In genomic region chr11:103035656-103036434, GRCh38 we compare ENCODE assay signal across 8 cellular contexts. TPM values are rescaled to one million over a fixed set of nuclear protein-coding genes. Genes with fewer than 3 reads are reported as not detected.
DNase-seq lines count a peak whose midpoint lies in the region; FAIRE-seq and TF ChIP-seq lines count a peak whose summit lies in the region.

No MANE protein-coding gene starts in this region.

- H3K9ac ChIP-seq in astrocyte (ENCODE audit: low read length) = no peak overlapping the region

- H3K4me3 ChIP-seq in HEK293 (ENCODE audit: low read depth, low read length) = no peak overlapping the region
- no peak overlapping the region for H3K4me3 ChIP-seq in LNCaP clone FGC (ENCODE audit: low read depth, low read length)
- H3K4me3 ChIP-seq in astrocyte (ENCODE audit: insufficient read depth, low read depth, low read length) = no peak overlapping the region

- no peaks in the 10 kb centered on the region for H3K79me2 ChIP-seq in astrocyte (ENCODE audit: insufficient read depth, low read length)

- H3K4me1 Mint-ChIP-seq in astrocyte (ENCODE audit: low read depth, unreplicated experiment) (peaks cover 4% of the 10 kb centered on the region), immature natural killer cell (peaks cover 6 to 8% of the 10 kb centered on the region in 2 donors)

- peak overlapping the region; percentile 77 for H3K27ac Mint-ChIP-seq in astrocyte (ENCODE audit: unreplicated experiment)
- peak overlapping the region in 5 of 6 donors; percentile 5 to 71 (median 44) for H3K27ac Mint-ChIP-seq in immature natural killer cell

- H3K9me3 ChIP-seq in HEK293 (ENCODE audit: control insufficient read depth, insufficient read depth, low read depth, low read length) (no peaks in the 10 kb centered on the region), astrocyte (ENCODE audit: insufficient read depth, low read depth, low read length) (no peaks in the 10 kb centered on the region)

- H3K4me3 Mint-ChIP-seq in astrocyte (ENCODE audit: unreplicated experiment) = no peak overlapping the region
- peak overlapping the region in 2 of 5 donors; percentile 29 to 41 for H3K4me3 Mint-ChIP-seq in immature natural killer cell

- H4K20me1 ChIP-seq in astrocyte (ENCODE audit: insufficient read depth, low read length) = no peaks in the 10 kb centered on the region

- FAIRE-seq in astrocyte (lab: Jason Lieb, UNC) = peak; percentile 88

- POLR2A ChIA-PET in HEK293 (lab: Yijun Ruan, JAX) = no interaction called here

- no peaks in the 10 kb centered on the region for H3K27me3 ChIP-seq in astrocyte (ENCODE audit: insufficient read depth, low read length)

- H3K36me3 ChIP-seq in HEK293 (ENCODE audit: control insufficient read depth in 2 of 2, insufficient read depth in 1 of 2, low read length in 2 of 2) (no peaks in the 10 kb centered on the region), astrocyte (ENCODE audit: insufficient read depth, low read length) (no peaks in the 10 kb centered on the region)

- TF ChIP-seq CTCF in GM10266 (IDR thresholded peaks at IDR 0.05; ENCODE audit: control insufficient read depth, insufficient read depth, low read depth, missing control alignments) (peak; percentile 67), HEK293 (tag by site-specific recombination; IDR thresholded peaks at IDR 0.05) (no peak), LNCaP clone FGC (IDR thresholded peaks at IDR 0.05; ENCODE audit: control insufficient read depth, extremely low read depth, insufficient read depth) (peak; percentile 50), astrocyte (IDR thresholded peaks at IDR 0.05; ENCODE audit: insufficient read depth, low read depth, low read length) (peak; percentile 62)

- no peaks in the 10 kb centered on the region for H3K9me3 Mint-ChIP-seq in astrocyte (ENCODE audit: unreplicated experiment)
- H3K9me3 Mint-ChIP-seq in immature natural killer cell = no peaks in the 10 kb centered on the region

- peak overlapping the region; percentile 8 for H3K4me2 ChIP-seq in astrocyte (ENCODE audit: low read length)

- H3K4me1 ChIP-seq in HEK293 (ENCODE audit: control insufficient read depth, insufficient read depth, low read length) (no peaks in the 10 kb centered on the region), astrocyte (ENCODE audit: insufficient read depth, low read length) (no peaks in the 10 kb centered on the region)

- H3K27me3 Mint-ChIP-seq in astrocyte (ENCODE audit: low read depth, unreplicated experiment) (no peaks in the 10 kb centered on the region), immature natural killer cell (ENCODE audit: low read depth in 3 of 3) (peaks cover 0 to 8% (median 2%) of the 10 kb centered on the region in 3 donors)

- H3K27ac ChIP-seq in HEK293 (ENCODE audit: extremely low read depth, low read depth, low read length) (no peak overlapping the region), astrocyte (ENCODE audit: low read depth, low read length) (no peak overlapping the region)

- DNase-seq in A172 (ENCODE audit: low spot score) (peak; percentile 72), GM10266 (ENCODE audit: extremely low spot score) (peak; percentile 44), LNCaP clone FGC (ENCODE audit: low read depth) (peak; percentile 73), SHP77 treated with DMSO at 0.1 percent for 48 hours (lab: John Stamatoyannopoulos, UW) (peak; percentile 66), astrocyte (ENCODE audit: low read depth) (peak; percentile 77), immature natural killer cell (peak; percentile 53 to 69 (median 61))
- DNase-seq in stimulated activated CD8-positive, alpha-beta memory T cell treated with anti-CD3 and anti-CD28 coated beads, Interleukin-4, amount 100 ng/mL, for 48 hours = peak; percentile 36

- CTCF ChIA-PET in HEK293 (lab: Yijun Ruan, JAX) = interaction anchor here (0.6 to 2.2 kb wide), 22 partner anchors 8 to 911 kb away, joined by 3 to 8 read pairs (median 3); partner anchors contain the start of gene MMP13

- H3K36me3 Mint-ChIP-seq in astrocyte (ENCODE audit: low read depth, unreplicated experiment) = no peaks in the 10 kb centered on the region
- H3K36me3 Mint-ChIP-seq in immature natural killer cell = no peaks in the 10 kb centered on the region

- peak overlapping the region; percentile 14 for H2AFZ ChIP-seq in astrocyte (ENCODE audit: low read depth, low read length)

TF ChIP-seq in HEK293, 187 proteins besides CTCF, POLR2A, EP300 and RAD21:
- peak; percentile 53 for TF ChIP-seq ZNF654 (tag by site-specific recombination; IDR thresholded peaks at IDR 0.05; ENCODE audit: low read depth)
- TF ChIP-seq ZNF529 (tag by site-specific recombination; IDR thresholded peaks at IDR 0.05; ENCODE audit: insufficient replicate concordance) = no peak
- no peak for TF ChIP-seq ZBTB11 (tag by site-specific recombination; conservative IDR thresholded peaks at IDR 0.05; ENCODE audit: low read depth)
- no peak for TF ChIP-seq MYNN (tag by site-specific recombination; IDR thresholded peaks at IDR 0.05; ENCODE audit: borderline replicate concordance)
- TF ChIP-seq ZNF175 (tag by site-specific recombination; IDR thresholded peaks at IDR 0.05) = no peak
- no peak for TF ChIP-seq ZSCAN5A (tag by site-specific recombination; IDR thresholded peaks at IDR 0.05)
- no peak for TF ChIP-seq BCL11A (tag by site-specific recombination; IDR thresholded peaks at IDR 0.05; ENCODE audit: low read depth)
- TF ChIP-seq ZNF24 (tag by site-specific recombination; IDR thresholded peaks at IDR 0.05) = no peak
- TF ChIP-seq ZSCAN16 (tag by site-specific recombination; IDR thresholded peaks at IDR 0.05) = no peak

RNA-seq across cellular contexts. Expression of gene DCUN1D5, which starts 56.1 kb away (rescaled TPM):
- 75.1 and 97.4 TPM in 2 replicates for total RNA-seq in A172 (2014; rRNA removed; shearing (Covaris generic))
- 63.9 and 67.7 TPM in 2 replicates for total RNA-seq in astrocyte
- polyA plus RNA-seq in immature natural killer cell = 10 to 100 TPM; 26.1 to 34.4 (median 26.9) TPM
